Comparison of ENCODE assay signal across 18 cellular contexts in the genomic region with DNA sequence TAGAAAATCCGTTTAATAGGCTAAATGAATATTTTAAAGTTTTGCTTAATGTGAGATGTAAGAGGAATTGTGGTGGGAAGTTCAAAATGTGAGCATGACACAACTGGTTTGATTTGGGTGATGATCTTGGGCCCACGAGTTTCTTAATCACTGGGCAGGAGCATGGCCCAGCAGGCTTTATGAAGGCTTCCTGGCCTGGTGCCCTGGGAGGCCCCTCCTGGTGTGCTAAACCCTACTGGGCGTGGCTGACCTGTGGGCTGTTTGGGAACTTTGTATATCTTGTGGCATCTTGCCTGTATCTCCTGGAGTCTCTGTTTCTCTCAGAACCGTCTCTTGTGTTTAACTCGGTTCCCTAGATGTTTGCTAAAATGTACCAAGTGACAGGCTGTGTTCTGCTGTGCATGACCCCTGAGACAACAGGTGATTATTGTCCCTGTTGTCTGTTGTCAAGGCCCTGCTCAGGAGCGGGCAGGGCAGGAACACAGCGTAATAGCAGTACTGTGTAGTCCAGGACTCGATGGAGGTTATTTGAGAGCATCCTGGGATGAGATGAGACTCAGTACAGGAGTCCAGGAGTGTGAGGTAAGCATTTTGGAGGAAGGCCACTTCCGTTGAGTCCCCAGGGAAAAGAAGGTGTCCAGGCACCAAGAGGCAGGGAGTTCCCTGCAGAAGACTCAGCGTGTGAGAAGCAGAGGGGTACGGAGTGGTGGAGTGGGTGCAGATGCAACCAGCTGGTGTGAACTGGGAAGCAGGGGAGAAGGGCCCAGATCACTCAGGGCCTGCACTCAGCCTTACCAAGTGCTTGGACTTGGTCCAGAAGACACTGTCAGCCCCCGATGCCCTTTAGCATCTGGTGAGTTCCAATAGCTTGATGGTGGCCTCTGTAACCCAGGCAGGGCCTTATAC. TPM values are rescaled to one million over a fixed set of nuclear protein-coding genes. Genes with fewer than 3 reads are reported as not detected.
DNase-seq lines count a peak whose midpoint lies in the region; ATAC-seq and TF ChIP-seq lines count a peak whose summit lies in the region.
"Had no signal": no experiment of that assay in that cellular context is flagged by ENCODE, and none has a peak within 500 bp of the region (broad histone marks: within the 10 kb centered on the region; RNA-seq: fewer than 3 reads in every experiment).

No MANE protein-coding gene starts in this region.

- H3K4me3 ChIP-seq in RWPE2 (ENCODE audit: severe bottlenecking), result no peak overlapping the region
- no peak overlapping the region for H3K4me3 ChIP-seq in choroid plexus epithelial cell (ENCODE audit: low read depth, low read length)
- H3K4me3 ChIP-seq: adrenal gland, GM12878 had no signal

- no peak for DNase-seq in RWPE2 (ENCODE audit: low spot score)
- peak; percentile 84 for DNase-seq in choroid plexus epithelial cell (ENCODE audit: low read depth)
- no peak for DNase-seq in left lobe of liver (ENCODE audit: low spot score)
- no peak for DNase-seq in stimulated activated naive CD4-positive, alpha-beta T cell (lab: John Stamatoyannopoulos, UW)
- no peak for DNase-seq in ACHN
- no peak for DNase-seq in HK-2 (ENCODE audit: unreplicated experiment)
- DNase-seq: activated CD4-positive, alpha-beta T cell treated with anti-CD3 and anti-CD28 coated beads, Interleukin-2, amount 50 U/mL, for 4 hours; activated T-cell treated with anti-CD3 and anti-CD28 coated beads, Interleukin-2, amount 50 U/mL, for 72 hours; CD8-positive, alpha-beta T cell; erythroblast; mesendoderm; MV-4-11; NK-92 treated with Interleukin-12 subunit alpha and Interleukin-12 subunit beta, amount 100 ng/mL, for 24 hours; stimulated activated naive CD8-positive, alpha-beta T cell treated with anti-CD3 and anti-CD28 coated beads, Interleukin-15, Interleukin-2, amounts not matched to agents 100 U/mL and 50 U/mL, for 24 hours had no signal

- H3K4me1 ChIP-seq in RWPE2 (ENCODE audit: insufficient read depth, poor library complexity, severe bottlenecking), result peaks cover 12% of the 10 kb centered on the region

- TF ChIP-seq CTCF in RWPE2 (IDR thresholded peaks at IDR 0.05; ENCODE audit: poor library complexity, severe bottlenecking) (no peak), choroid plexus epithelial cell (conservative IDR thresholded peaks at IDR 0.05; ENCODE audit: low read depth, low read length) (no peak)

- H3K9me3 ChIP-seq in RWPE2 (ENCODE audit: severe bottlenecking), result no peaks in the 10 kb centered on the region
- H3K9me3 ChIP-seq: adrenal gland, neutrophil had no signal

- in situ Hi-C loops in ACHN (cut with HindIII; ENCODE audit: low pct_ligation_motif_present, low pct_unique_long_range_greater_than_20kb, low sequenced_read_pairs), result no loop called here

- ATAC-seq in RWPE2 (ENCODE audit: low read depth) (peak; percentile 56; the same call in 2 of the 3 replicates), left lobe of liver (peak; percentile 22)
- ATAC-seq: activated T-cell treated with anti-CD3 and anti-CD28 coated beads, Interleukin-2, amount 50 U/mL, for 72 hours; CD8-positive, alpha-beta T cell; GM12878; stimulated activated naive CD8-positive, alpha-beta T cell treated with anti-CD3 and anti-CD28 coated beads, Interleukin-15, Interleukin-2, amounts not matched to agents 100 U/mL and 50 U/mL, for 24 hours had no signal

- peak overlapping the region; percentile 2 for H3K27ac ChIP-seq in RWPE2 (ENCODE audit: poor library complexity, severe bottlenecking)
- peak overlapping the region; percentile 72 for H3K27ac ChIP-seq in temporal lobe (ENCODE audit: low read depth, low read length)
- H3K27ac ChIP-seq: neutrophil had no signal

- peaks cover 68% of the 10 kb centered on the region for H3K36me3 ChIP-seq in RWPE2 (ENCODE audit: low read depth)
- H3K36me3 ChIP-seq: neutrophil had no signal

- no peaks in the 10 kb centered on the region for H3K27me3 ChIP-seq in RWPE2 (ENCODE audit: insufficient read depth, poor library complexity, severe bottlenecking)
- H3K27me3 ChIP-seq: adrenal gland had no signal

RNA-seq across cellular contexts. Expression of gene B9D1, which starts 48.5 kb away (rescaled TPM):
- total RNA-seq in left lobe of liver (3.0 TPM), temporal lobe (7.9 TPM)
